Comparison of ENCODE assay signal across 9 cellular contexts in genomic region chr3:63968612-63969350, GRCh38. TPM values are rescaled to one million over a fixed set of nuclear protein-coding genes. Genes with fewer than 3 reads are reported as not detected.
DNase-seq lines count a peak whose midpoint lies in the region; ATAC-seq and TF ChIP-seq lines count a peak whose summit lies in the region.
"Had no signal": no experiment of that assay in that cellular context is flagged by ENCODE, and none has a peak within 500 bp of the region (broad histone marks: within the 10 kb centered on the region; RNA-seq: fewer than 3 reads in every experiment).

No MANE protein-coding gene starts in this region.

- H3K4me1 ChIP-seq in GM23338 (ENCODE audit: insufficient read depth): peaks cover 74% of the 10 kb centered on the region
- H3K4me1 ChIP-seq in uterus: peaks cover 3 to 15% of the 10 kb centered on the region in 2 donors

- H3K9ac ChIP-seq in SK-N-MC (ENCODE audit: insufficient read length): peak overlapping the region; percentile 67

- peak; percentile 33 for ATAC-seq in GM18498 (IDR thresholded peaks at IDR 0.05; ENCODE audit: unreplicated experiment)
- ATAC-seq in GM23338: no peak
- ATAC-seq: Panc1 had no signal

- H3F3A ChIP-seq in GM23338 (replicated peaks; ENCODE audit: low read depth): no peaks in the 10 kb centered on the region

- no peak overlapping the region for H2AFZ ChIP-seq in GM23338

- H3K36me3 Mint-ChIP-seq in GM23338 (ENCODE audit: low read depth): no peaks in the 10 kb centered on the region

- no peaks in the 10 kb centered on the region for H3K27me3 Mint-ChIP-seq in GM23338 (ENCODE audit: insufficient read depth, low read depth, poor library complexity)

- peak overlapping the region; percentile 33; the same call in 1 of the 2 replicates for H3K27ac Mint-ChIP-seq in GM23338

- no peak for TF ChIP-seq POLR2A in uterus (IDR thresholded peaks at IDR 0.05)

- H3K4me2 ChIP-seq in GM23338: peak overlapping the region; percentile 58

- H3K9me3 ChIP-seq in SK-N-MC (ENCODE audit: low read depth, low read length) (no peaks in the 10 kb centered on the region), uterus (no peaks in the 10 kb centered on the region)

- H3K9me3 Mint-ChIP-seq in GM23338: no peaks in the 10 kb centered on the region

- H3K36me3 ChIP-seq in GM23338 (ENCODE audit: insufficient read depth) (no peaks in the 10 kb centered on the region), SK-N-MC (ENCODE audit: insufficient read depth, low read length) (no peaks in the 10 kb centered on the region; the same call in 1 of the 2 replicates), uterus (no peaks in the 10 kb centered on the region)

- H3K79me2 ChIP-seq in GM23338 (replicated peaks; ENCODE audit: insufficient read depth): peaks cover 23% of the 10 kb centered on the region

- H3K27me3 ChIP-seq in GM23338 (ENCODE audit: insufficient read depth): no peaks in the 10 kb centered on the region
- no peaks in the 10 kb centered on the region for H3K27me3 ChIP-seq in uterus

- no peaks in the 10 kb centered on the region for H4K20me1 ChIP-seq in GM23338 (replicated peaks; ENCODE audit: insufficient read depth)

- intact Hi-C loops in uterus (cut with DNase I; ENCODE audit: low total_unique reads): no loop called here

- peak overlapping the region; percentile 65; the same call in 1 of the 2 replicates for H3K27ac ChIP-seq in GM23338 (ENCODE audit: low read depth)
- 0 out of 2 replicates have a peak overlapping the region, but pooled peaks have one; percentile 67 for H3K27ac ChIP-seq in SK-N-MC
- peak overlapping the region; percentile 44 to 66 for H3K27ac ChIP-seq in uterus

- DNase-seq in GM23338 (ENCODE audit: low spot score) (no peak), SK-N-MC (ENCODE audit: low read depth, low spot score) (no peak), kidney glomerular epithelial cell (lab: John Stamatoyannopoulos, UW) (peak; percentile 56), uterus (no peak), NOMO-1 treated with DMSO at 0.1 percent for 48 hours (lab: John Stamatoyannopoulos, UW; ENCODE audit: unreplicated experiment) (no peak), NCI-H2029 (lab: John Stamatoyannopoulos, UW) (no peak), COLO829 (ENCODE audit: low spot score) (no peak)

- H3K9me2 ChIP-seq in GM23338 (ENCODE audit: insufficient read depth): no peaks in the 10 kb centered on the region

- peak overlapping the region; percentile 10 for H3K4me3 ChIP-seq in GM23338
- peak overlapping the region; percentile 76 for H3K4me3 ChIP-seq in SK-N-MC
- no peak overlapping the region for H3K4me3 ChIP-seq in uterus

- TF ChIP-seq CTCF in GM23338 (conservative IDR thresholded peaks at IDR 0.05; ENCODE audit: low read depth in 2 of 2): no peak
- no peak for TF ChIP-seq CTCF in uterus (IDR thresholded peaks at IDR 0.05)

- peaks cover 86% of the 10 kb centered on the region for H3K4me1 Mint-ChIP-seq in GM23338

- H3K4me3 Mint-ChIP-seq in GM23338: peak overlapping the region; percentile 47

TF ChIP-seq in GM23338, 12 proteins besides CTCF, POLR2A, EP300 and RAD21 (continues in another document):
- TF ChIP-seq, protein P1, sequence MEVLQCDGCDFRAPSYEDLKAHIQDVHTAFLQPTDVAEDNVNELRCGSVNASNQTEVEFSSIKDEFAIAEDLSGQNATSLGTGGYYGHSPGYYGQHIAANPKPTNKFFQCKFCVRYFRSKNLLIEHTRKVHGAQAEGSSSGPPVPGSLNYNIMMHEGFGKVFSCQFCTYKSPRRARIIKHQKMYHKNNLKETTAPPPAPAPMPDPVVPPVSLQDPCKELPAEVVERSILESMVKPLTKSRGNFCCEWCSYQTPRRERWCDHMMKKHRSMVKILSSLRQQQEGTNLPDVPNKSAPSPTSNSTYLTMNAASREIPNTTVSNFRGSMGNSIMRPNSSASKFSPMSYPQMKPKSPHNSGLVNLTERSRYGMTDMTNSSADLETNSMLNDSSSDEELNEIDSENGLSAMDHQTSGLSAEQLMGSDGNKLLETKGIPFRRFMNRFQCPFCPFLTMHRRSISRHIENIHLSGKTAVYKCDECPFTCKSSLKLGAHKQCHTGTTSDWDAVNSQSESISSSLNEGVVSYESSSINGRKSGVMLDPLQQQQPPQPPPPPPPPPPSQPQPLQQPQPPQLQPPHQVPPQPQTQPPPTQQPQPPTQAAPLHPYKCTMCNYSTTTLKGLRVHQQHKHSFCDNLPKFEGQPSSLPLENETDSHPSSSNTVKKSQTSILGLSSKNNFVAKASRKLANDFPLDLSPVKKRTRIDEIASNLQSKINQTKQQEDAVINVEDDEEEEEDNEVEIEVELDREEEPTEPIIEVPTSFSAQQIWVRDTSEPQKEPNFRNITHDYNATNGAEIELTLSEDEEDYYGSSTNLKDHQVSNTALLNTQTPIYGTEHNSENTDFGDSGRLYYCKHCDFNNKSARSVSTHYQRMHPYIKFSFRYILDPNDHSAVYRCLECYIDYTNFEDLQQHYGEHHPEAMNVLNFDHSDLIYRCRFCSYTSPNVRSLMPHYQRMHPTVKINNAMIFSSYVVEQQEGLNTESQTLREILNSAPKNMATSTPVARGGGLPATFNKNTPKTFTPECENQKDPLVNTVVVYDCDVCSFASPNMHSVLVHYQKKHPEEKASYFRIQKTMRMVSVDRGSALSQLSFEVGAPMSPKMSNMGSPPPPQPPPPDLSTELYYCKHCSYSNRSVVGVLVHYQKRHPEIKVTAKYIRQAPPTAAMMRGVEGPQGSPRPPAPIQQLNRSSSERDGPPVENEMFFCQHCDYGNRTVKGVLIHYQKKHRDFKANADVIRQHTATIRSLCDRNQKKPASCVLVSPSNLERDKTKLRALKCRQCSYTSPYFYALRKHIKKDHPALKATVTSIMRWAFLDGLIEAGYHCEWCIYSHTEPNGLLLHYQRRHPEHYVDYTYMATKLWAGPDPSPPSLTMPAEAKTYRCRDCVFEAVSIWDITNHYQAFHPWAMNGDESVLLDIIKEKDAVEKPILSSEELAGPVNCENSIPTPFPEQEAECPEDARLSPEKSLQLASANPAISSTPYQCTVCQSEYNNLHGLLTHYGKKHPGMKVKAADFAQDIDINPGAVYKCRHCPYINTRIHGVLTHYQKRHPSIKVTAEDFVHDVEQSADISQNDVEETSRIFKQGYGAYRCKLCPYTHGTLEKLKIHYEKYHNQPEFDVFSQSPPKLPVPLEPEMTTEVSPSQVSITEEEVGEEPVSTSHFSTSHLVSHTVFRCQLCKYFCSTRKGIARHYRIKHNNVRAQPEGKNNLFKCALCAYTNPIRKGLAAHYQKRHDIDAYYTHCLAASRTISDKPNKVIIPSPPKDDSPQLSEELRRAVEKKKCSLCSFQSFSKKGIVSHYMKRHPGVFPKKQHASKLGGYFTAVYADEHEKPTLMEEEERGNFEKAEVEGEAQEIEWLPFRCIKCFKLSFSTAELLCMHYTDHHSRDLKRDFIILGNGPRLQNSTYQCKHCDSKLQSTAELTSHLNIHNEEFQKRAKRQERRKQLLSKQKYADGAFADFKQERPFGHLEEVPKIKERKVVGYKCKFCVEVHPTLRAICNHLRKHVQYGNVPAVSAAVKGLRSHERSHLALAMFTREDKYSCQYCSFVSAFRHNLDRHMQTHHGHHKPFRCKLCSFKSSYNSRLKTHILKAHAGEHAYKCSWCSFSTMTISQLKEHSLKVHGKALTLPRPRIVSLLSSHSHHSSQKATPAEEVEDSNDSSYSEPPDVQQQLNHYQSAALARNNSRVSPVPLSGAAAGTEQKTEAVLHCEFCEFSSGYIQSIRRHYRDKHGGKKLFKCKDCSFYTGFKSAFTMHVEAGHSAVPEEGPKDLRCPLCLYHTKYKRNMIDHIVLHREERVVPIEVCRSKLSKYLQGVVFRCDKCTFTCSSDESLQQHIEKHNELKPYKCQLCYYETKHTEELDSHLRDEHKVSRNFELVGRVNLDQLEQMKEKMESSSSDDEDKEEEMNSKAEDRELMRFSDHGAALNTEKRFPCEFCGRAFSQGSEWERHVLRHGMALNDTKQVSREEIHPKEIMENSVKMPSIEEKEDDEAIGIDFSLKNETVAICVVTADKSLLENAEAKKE (CRISPR knock-in tag; IDR thresholded peaks at IDR 0.05): no peak
- no peak for TF ChIP-seq EZH2phosphoT487 (IDR thresholded peaks at IDR 0.05; ENCODE audit: unreplicated experiment)
- TF ChIP-seq JUNB (IDR thresholded peaks at IDR 0.05; ENCODE audit: unreplicated experiment): no peak
- no peak for TF ChIP-seq EZH2 (IDR thresholded peaks at IDR 0.05; ENCODE audit: low read depth, unreplicated experiment)
- TF ChIP-seq, protein P2, sequence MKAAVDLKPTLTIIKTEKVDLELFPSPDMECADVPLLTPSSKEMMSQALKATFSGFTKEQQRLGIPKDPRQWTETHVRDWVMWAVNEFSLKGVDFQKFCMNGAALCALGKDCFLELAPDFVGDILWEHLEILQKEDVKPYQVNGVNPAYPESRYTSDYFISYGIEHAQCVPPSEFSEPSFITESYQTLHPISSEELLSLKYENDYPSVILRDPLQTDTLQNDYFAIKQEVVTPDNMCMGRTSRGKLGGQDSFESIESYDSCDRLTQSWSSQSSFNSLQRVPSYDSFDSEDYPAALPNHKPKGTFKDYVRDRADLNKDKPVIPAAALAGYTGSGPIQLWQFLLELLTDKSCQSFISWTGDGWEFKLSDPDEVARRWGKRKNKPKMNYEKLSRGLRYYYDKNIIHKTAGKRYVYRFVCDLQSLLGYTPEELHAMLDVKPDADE (IDR thresholded peaks at IDR 0.05): no peak
- no peak for TF ChIP-seq POLR2AphosphoS5 (IDR thresholded peaks at IDR 0.05; ENCODE audit: low read depth)
- no peak for TF ChIP-seq NANOG (IDR thresholded peaks at IDR 0.05; ENCODE audit: borderline replicate concordance)

RNA-seq across cellular contexts. Expression of gene PSMD6, which starts 54.5 kb away (rescaled TPM):
- total RNA-seq in GM23338 (2014; rRNA removed; shearing (Covaris generic)): 98.1 and 108 TPM in 2 replicates
- polyA plus RNA-seq in GM23338 (2016; fragmentation: Nextera tagmentation; extraction: Ambion mirVana): 195 and 205 TPM in 2 replicates
- total RNA-seq in uterus: 10 to 100 TPM; 49.2 to 72.1 (median 65.0) TPM

RNA-seq across cellular contexts. Expression of gene SCAANT1, which starts 56.6 kb away (rescaled TPM):
- total RNA-seq in GM23338 (2014; rRNA removed; shearing (Covaris generic)): not detected in 2 replicates
- polyA plus RNA-seq in GM23338 (2016; fragmentation: Nextera tagmentation; extraction: Ambion mirVana): 1.2 TPM in 1 of 2 replicates, not detected in the other
- total RNA-seq in uterus: not detected

Comparison
In these comparisons a context has a peak if more than half of its experiments do, and no peak if none do; other contexts are left out.
1. H3K4me3 ChIP-seq: peak in GM23338 (single experiment) and SK-N-MC (single experiment); none in uterus (0 of 2).
2. Peak in every context shown above with its lines, with median percentiles within 50 percentile points of each other: H3K27ac ChIP-seq.